ENCODE assay signal across 8 cellular contexts in genomic region chr19:34254552-34255432, GRCh38. TPM values are rescaled to one million over a fixed set of nuclear protein-coding genes. Genes with fewer than 3 reads are reported as not detected.
A peak's percentile ranks its signal among the peaks of the same experiment; 100 is the strongest.
DNase-seq lines count a peak whose midpoint lies in the region; ATAC-seq and TF ChIP-seq lines count a peak whose summit lies in the region.

Gene GARRE1, plus strand, starts transcription at chr19:34254554. Its CDS starts 45,920 bp downstream, at chr19:34300474.

- peaks cover 5% of the 10 kb centered on the region for H3K36me3 Mint-ChIP-seq in activated T-helper 17 cell treated with anti-CD3 and anti-CD28 coated beads, Interleukin-2, amount 50 U/mL, for 72 hours (ENCODE audit: low read depth)
- H3K36me3 Mint-ChIP-seq in neural crest cell (ENCODE audit: low read depth): no peaks in the 10 kb centered on the region
- H3K36me3 Mint-ChIP-seq in type B pancreatic cell: peaks cover 6% of the 10 kb centered on the region

- peak within 1 kb of the TSS; percentile 93 for H3K27ac Mint-ChIP-seq in activated T-helper 17 cell treated with anti-CD3 and anti-CD28 coated beads, Interleukin-2, amount 50 U/mL, for 72 hours
- H3K27ac Mint-ChIP-seq in neural crest cell (ENCODE audit: unreplicated experiment) (peak within 1 kb of the TSS; percentile 60), type B pancreatic cell (peak within 1 kb of the TSS; percentile 98)

- H3K4me1 Mint-ChIP-seq in activated T-helper 17 cell treated with anti-CD3 and anti-CD28 coated beads, Interleukin-2, amount 50 U/mL, for 72 hours: peaks cover 18% of the 10 kb centered on the region
- H3K4me1 Mint-ChIP-seq in neural crest cell (peaks cover 16% of the 10 kb centered on the region), type B pancreatic cell (ENCODE audit: unreplicated experiment) (peaks cover 17% of the 10 kb centered on the region)

- H3K27me3 Mint-ChIP-seq in activated T-helper 17 cell treated with anti-CD3 and anti-CD28 coated beads, Interleukin-2, amount 50 U/mL, for 72 hours: no peaks in the 10 kb centered on the region
- H3K27me3 Mint-ChIP-seq in neural crest cell (ENCODE audit: low read depth) (no peaks in the 10 kb centered on the region), type B pancreatic cell (peaks cover 3% of the 10 kb centered on the region)

- ATAC-seq in HG02973 (IDR thresholded peaks at IDR 0.05; ENCODE audit: unreplicated experiment): peak; percentile 91
- ATAC-seq in activated T-helper 17 cell treated with anti-CD3 and anti-CD28 coated beads, Interleukin-2, amount 50 U/mL, for 72 hours (replicated peaks): peak; percentile 97

- no peaks in the 10 kb centered on the region for H3K9me3 Mint-ChIP-seq in activated T-helper 17 cell treated with anti-CD3 and anti-CD28 coated beads, Interleukin-2, amount 50 U/mL, for 72 hours
- H3K9me3 Mint-ChIP-seq in neural crest cell (no peaks in the 10 kb centered on the region), type B pancreatic cell (peaks cover 4% of the 10 kb centered on the region)

- DNase-seq in activated T-cell treated with anti-CD3 and anti-CD28 coated beads for 1 hour (ENCODE audit: low read depth): peak; percentile 7
- DNase-seq in activated T-cell treated with anti-CD3 and anti-CD28 coated beads for 4 hours: no peak
- peak; percentile 85 for DNase-seq in NCI-H748 (lab: John Stamatoyannopoulos, UW; ENCODE audit: unreplicated experiment)
- DNase-seq in fibroblast of villous mesenchyme (ENCODE audit: low read depth): peak; percentile 64
- peak; percentile 39 for DNase-seq in neural crest cell (ENCODE audit: low read depth, low spot score)
- peak; percentile 73 for DNase-seq in type B pancreatic cell (ENCODE audit: extremely low spot score, unreplicated experiment)

- peak within 1 kb of the TSS; percentile 90 for H3K4me3 Mint-ChIP-seq in activated T-helper 17 cell treated with anti-CD3 and anti-CD28 coated beads, Interleukin-2, amount 50 U/mL, for 72 hours
- peak within 1 kb of the TSS; percentile 93 for H3K4me3 Mint-ChIP-seq in neural crest cell
- H3K4me3 Mint-ChIP-seq in type B pancreatic cell: peak within 1 kb of the TSS; percentile 98

- TF ChIP-seq CTCF in fibroblast of villous mesenchyme (IDR thresholded peaks at IDR 0.05; ENCODE audit: insufficient read depth, low read depth, low read length) (no peak), neural crest cell (conservative IDR thresholded peaks at IDR 0.05) (no peak), type B pancreatic cell (conservative IDR thresholded peaks at IDR 0.05) (no peak)

- peak within 1 kb of the TSS; percentile 77 for H3K4me3 ChIP-seq in fibroblast of villous mesenchyme (ENCODE audit: low read depth, low read length)

RNA-seq across cellular contexts. Expression of gene GARRE1, which starts in this region (rescaled TPM):
- total RNA-seq in activated T-helper 17 cell treated with anti-CD3 and anti-CD28 coated beads, Interleukin-2, amount 50 U/mL, for 72 hours: 10 to 100 TPM; 13.6 to 22.2 TPM
- 14.5 and 16.8 TPM in 2 replicates for total RNA-seq in fibroblast of villous mesenchyme
- total RNA-seq in neural crest cell: 18.1 and 20.0 TPM in 2 replicates
- total RNA-seq in type B pancreatic cell (ENCODE audit: low replicate concordance): 22.5 and 22.8 TPM in 2 replicates
